Comparison of ENCODE assay signal across 13 cellular contexts in the genomic region with DNA sequence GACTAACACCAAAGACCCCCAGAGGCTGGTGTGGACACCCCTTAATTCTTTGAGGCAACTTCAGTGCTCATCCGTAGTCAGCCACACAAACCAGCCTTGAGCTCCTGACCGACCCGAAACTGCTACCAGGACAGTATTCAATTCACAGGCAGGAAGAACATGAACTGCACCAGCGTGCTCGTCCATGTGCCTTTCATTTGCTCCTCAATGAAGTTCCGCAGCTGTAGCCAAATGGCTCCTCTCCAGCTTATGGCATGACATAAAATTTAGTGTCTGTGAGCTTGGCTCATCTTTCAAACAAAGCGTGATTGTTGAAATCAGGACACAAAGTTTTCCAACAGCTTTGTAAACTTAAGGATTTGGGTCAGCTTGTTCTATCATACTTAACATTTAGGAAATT.
A peak's percentile ranks its signal among the peaks of the same experiment; 100 is the strongest.
DNase-seq lines count a peak whose midpoint lies in the region; ATAC-seq and TF ChIP-seq lines count a peak whose summit lies in the region.
"Had no signal": no experiment of that assay in that cellular context is flagged by ENCODE, and none has a peak within 500 bp of the region (broad histone marks: within the 10 kb centered on the region; RNA-seq: fewer than 3 reads in every experiment).

No MANE protein-coding gene starts in this region.

- H3K36me3 ChIP-seq in BLaER1, result peaks cover 64% of the 10 kb centered on the region
- peaks cover 0 to 2% of the 10 kb centered on the region in 2 donors for H3K36me3 ChIP-seq in gastroesophageal sphincter
- no peaks in the 10 kb centered on the region for H3K36me3 ChIP-seq in prostate gland
- no peaks in the 10 kb centered on the region for H3K36me3 ChIP-seq in neuronal stem cell (replicated peaks in 1 of 2; ENCODE audit: control insufficient read depth in 2 of 2, insufficient read depth in 2 of 2, low read length in 2 of 2)
- H3K36me3 ChIP-seq: Peyer's patch had no signal

- no peak overlapping the region for H3K4me3 ChIP-seq in BLaER1
- H3K4me3 ChIP-seq in gastroesophageal sphincter, result no peak overlapping the region
- no peak overlapping the region for H3K4me3 ChIP-seq in prostate gland
- H3K4me3 ChIP-seq in neuronal stem cell (ENCODE audit: low read length in 2 of 2), result no peak overlapping the region
- H3K4me3 ChIP-seq: Peyer's patch had no signal

- H2BK5ac ChIP-seq in neuronal stem cell (ENCODE audit: low read length), result no peak overlapping the region

- H4K8ac ChIP-seq in neuronal stem cell (ENCODE audit: low read depth, low read length), result no peak overlapping the region

- H2AK5ac ChIP-seq in neuronal stem cell (ENCODE audit: low read depth, low read length), result no peak overlapping the region

- no peak overlapping the region for H3K4ac ChIP-seq in neuronal stem cell (ENCODE audit: low read length)

- H4K91ac ChIP-seq in neuronal stem cell (ENCODE audit: low read depth, low read length, poor library complexity), result no peak overlapping the region

- H2AFZ ChIP-seq in neuronal stem cell (ENCODE audit: low read length), result no peak overlapping the region

- intact Hi-C loops in prostate gland (cut with DNase I), result no loop called here

- no peaks in the 10 kb centered on the region for H3K27me3 ChIP-seq in BLaER1
- H3K27me3 ChIP-seq in gastroesophageal sphincter, result no peaks in the 10 kb centered on the region
- no peaks in the 10 kb centered on the region for H3K27me3 ChIP-seq in prostate gland (replicated peaks; ENCODE audit: insufficient read depth)
- no peaks in the 10 kb centered on the region for H3K27me3 ChIP-seq in neuronal stem cell (ENCODE audit: control insufficient read depth in 3 of 3, insufficient read depth in 3 of 3, low read depth in 1 of 3, low read length in 3 of 3)
- H3K27me3 ChIP-seq: Peyer's patch had no signal

- no peak overlapping the region for H3K23ac ChIP-seq in neuronal stem cell (ENCODE audit: low read depth, low read length, poor library complexity)

- no peaks in the 10 kb centered on the region for H4K20me1 ChIP-seq in BLaER1

- H3K9me3 ChIP-seq in BLaER1 (peaks cover 11% of the 10 kb centered on the region; the same call in 1 of the 2 replicates), gastroesophageal sphincter (no peaks in the 10 kb centered on the region), prostate gland (no peaks in the 10 kb centered on the region), neuronal stem cell (replicated peaks in 1 of 2; ENCODE audit: control insufficient read depth in 2 of 2, insufficient read depth in 1 of 2, low read depth in 1 of 2, low read length in 2 of 2) (no peaks in the 10 kb centered on the region)
- H3K9me3 ChIP-seq: Peyer's patch had no signal

- TF ChIP-seq EP300 in gastroesophageal sphincter (IDR thresholded peaks at IDR 0.05), result no peak

- no peak overlapping the region for H2BK12ac ChIP-seq in neuronal stem cell (ENCODE audit: low read length)

- H3K27ac ChIP-seq in BLaER1, result 0 out of 2 replicates have a peak overlapping the region, but pooled peaks have one; percentile 14
- H3K27ac ChIP-seq in gastroesophageal sphincter, result peak overlapping the region in 1 of 4 donors; percentile 20
- H3K27ac ChIP-seq in prostate gland, result peak overlapping the region in 1 of 2 donors; percentile 12
- H3K27ac ChIP-seq in neuronal stem cell (replicated peaks; ENCODE audit: low read length), result no peak overlapping the region
- H3K27ac ChIP-seq: epithelial cell of prostate, Peyer's patch had no signal

- H3K79me1 ChIP-seq in neuronal stem cell (ENCODE audit: low read depth, low read length), result no peaks in the 10 kb centered on the region

- 7 to 45% methylated on average over 5 to 7 of the region's 7 CpGs for WGBS in gastroesophageal sphincter (ENCODE audit: low coverage in 1 of 2), 2 donors
- WGBS in prostate gland, result 6% methylated on average over 7 of the region's 7 CpGs
- WGBS in neuronal stem cell (ENCODE audit: extremely low coverage in 2 of 2, insufficient read length in 2 of 2, insufficient replicate concordance in 1 of 2), 2 donors, result no CpG with 5 or more reads among the region's 7 CpGs

- H3K9ac ChIP-seq in BLaER1 (no peak overlapping the region), neuronal stem cell (ENCODE audit: low read depth, low read length, poor library complexity) (no peak overlapping the region)

- no peak overlapping the region for H2BK15ac ChIP-seq in neuronal stem cell (ENCODE audit: low read length)

- H2BK120ac ChIP-seq in neuronal stem cell (ENCODE audit: low read depth, low read length), result no peak overlapping the region

- TF ChIP-seq POLR2A in gastroesophageal sphincter (IDR thresholded peaks at IDR 0.05) (no peak), prostate gland (IDR thresholded peaks at IDR 0.05) (no peak)

- DNase-seq in SK-MEL-5 (ENCODE audit: low read depth, low spot score) (peak; percentile 76), prostate gland (ENCODE audit: low spot score) (peak; percentile 86), germinal center (ENCODE audit: low spot score) (no peak), neuronal stem cell (ENCODE audit: low spot score) (no peak), DMS153 treated with DMSO at 0.1 percent for 48 hours (lab: John Stamatoyannopoulos, UW; ENCODE audit: unreplicated experiment) (no peak)
- DNase-seq: DND-41, mesendoderm, NCI-H1694 treated with DMSO at 0.1 percent for 48 hours, Peyer's patch had no signal

- ATAC-seq in gastroesophageal sphincter, result peak; percentile 39
- no peak for ATAC-seq in HG02884 (IDR thresholded peaks at IDR 0.05; ENCODE audit: unreplicated experiment)

- in situ Hi-C loops in SK-MEL-5 (cut with HindIII; ENCODE audit: low pct_unique_long_range_greater_than_20kb, low sequenced_read_pairs), result no loop called here

- TF ChIP-seq CTCF in gastroesophageal sphincter (IDR thresholded peaks at IDR 0.05) (no peak), prostate gland (IDR thresholded peaks at IDR 0.05) (no peak)

- H3K4me2 ChIP-seq in BLaER1, result no peak overlapping the region
- H3K4me2 ChIP-seq in neuronal stem cell (ENCODE audit: insufficient read depth, low read length, poor library complexity, severe bottlenecking), result no peak overlapping the region

- H3K14ac ChIP-seq in neuronal stem cell (ENCODE audit: low read length), result no peak overlapping the region

- H3K18ac ChIP-seq in neuronal stem cell (ENCODE audit: low read length), result no peak overlapping the region

- H3K4me1 ChIP-seq in BLaER1 (peaks cover 7% of the 10 kb centered on the region; the same call in 1 of the 2 replicates), gastroesophageal sphincter (peaks cover 0 to 14% (median 0%) of the 10 kb centered on the region in 3 donors), prostate gland (replicated peaks) (peaks cover 9% of the 10 kb centered on the region), neuronal stem cell (ENCODE audit: control insufficient read depth in 2 of 2, insufficient read depth in 1 of 2, low read depth in 1 of 2, low read length in 2 of 2) (no peaks in the 10 kb centered on the region)
- H3K4me1 ChIP-seq: Peyer's patch had no signal

Comparison
In these comparisons a context has a peak if more than half of its experiments do, and no peak if none do; other contexts are left out.
1. DNase-seq: peak in SK-MEL-5 (single experiment) and prostate gland (single experiment); none in germinal center (single experiment), neuronal stem cell (single experiment) and DMS153 treated with DMSO at 0.1 percent for 48 hours (single experiment).